Comparison of ENCODE assay signal across 1 cellular context in genomic region chr2:68418419-68418818, GRCh38.
TF ChIP-seq lines count a peak whose summit lies in the region.

No MANE protein-coding gene starts in this region.

TF ChIP-seq in H1, 55 proteins besides CTCF, POLR2A, EP300 and RAD21:
- no peak for TF ChIP-seq POU5F1 (IDR thresholded peaks at IDR 0.05; ENCODE audit: low read depth, low read length)
- TF ChIP-seq CEBPB (IDR thresholded peaks at IDR 0.05; ENCODE audit: low read depth, low read length): no peak
- no peak for TF ChIP-seq SIX5 (IDR thresholded peaks at IDR 0.05; ENCODE audit: low read depth, low read length)
- TF ChIP-seq TEAD4 (IDR thresholded peaks at IDR 0.05; ENCODE audit: low read depth, low read length): no peak
- TF ChIP-seq HDAC6 (IDR thresholded peaks at IDR 0.05; ENCODE audit: low read depth, low read length): no peak
- no peak for TF ChIP-seq GABPA (IDR thresholded peaks at IDR 0.05; ENCODE audit: borderline replicate concordance, insufficient read depth, low read length)
- no peak for TF ChIP-seq ZNF274 (IDR thresholded peaks at IDR 0.05; ENCODE audit: borderline replicate concordance, extremely low read depth, low read length)
- TF ChIP-seq BACH1 (IDR thresholded peaks at IDR 0.05; ENCODE audit: low read length): no peak
- TF ChIP-seq EGR1 (IDR thresholded peaks at IDR 0.05; ENCODE audit: borderline replicate concordance, low read depth, low read length): no peak
